In the genomic region with DNA sequence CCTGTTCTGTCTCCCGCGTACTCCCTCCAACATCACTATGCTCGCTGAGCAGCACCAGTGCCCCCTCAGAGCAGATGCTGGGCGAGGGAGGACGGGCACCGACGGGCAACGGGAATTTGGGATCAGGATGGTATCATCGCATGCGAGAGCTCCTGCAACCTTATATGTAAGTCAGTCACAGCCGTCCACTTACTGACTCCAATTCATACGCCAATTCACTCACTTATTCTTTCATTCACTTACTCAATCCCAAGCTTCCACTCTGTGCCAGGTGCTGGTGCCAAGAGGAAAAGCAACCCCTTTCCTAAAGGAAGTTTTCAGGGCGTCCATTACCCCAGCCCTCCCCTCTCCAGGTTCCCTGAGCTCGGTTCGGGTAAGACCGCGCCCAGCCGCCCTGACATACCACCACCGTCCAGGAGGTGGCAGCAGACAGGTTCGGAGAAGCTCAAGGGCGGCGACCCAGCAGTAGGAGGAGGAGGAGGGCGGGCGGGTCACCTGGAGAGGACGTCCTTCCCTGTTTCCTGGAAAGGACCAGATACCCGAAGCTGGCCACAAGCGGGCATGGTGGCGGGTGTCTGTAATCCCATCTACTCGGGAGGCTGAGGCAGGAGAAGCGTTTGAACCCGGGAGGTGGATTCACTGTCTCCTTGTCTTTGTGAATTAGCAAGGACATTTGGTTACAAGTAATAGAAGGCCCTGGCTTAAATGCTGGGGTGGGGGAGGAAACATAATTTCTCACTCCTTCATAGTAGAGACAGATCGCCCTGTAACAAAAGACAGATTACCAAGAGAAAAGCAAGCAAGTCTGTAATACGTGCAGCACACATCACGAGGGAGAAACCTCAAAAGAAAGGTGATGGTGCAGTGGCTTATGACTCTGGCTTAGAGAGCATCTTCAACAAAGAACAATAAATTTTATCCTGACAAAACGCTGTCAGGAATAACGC, we compare ENCODE assay signal across 8 cellular contexts. TPM values are rescaled to one million over a fixed set of nuclear protein-coding genes. Genes with fewer than 3 reads are reported as not detected.
DNase-seq lines count a peak whose midpoint lies in the region; ATAC-seq and TF ChIP-seq lines count a peak whose summit lies in the region.

No MANE protein-coding gene starts in this region.

- H3K4me3 Mint-ChIP-seq in activated naive CD8-positive, alpha-beta T cell treated with anti-CD3 and anti-CD28 coated beads, Interleukin-2, amount 50 U/mL, for 24 hours, result peak overlapping the region; percentile 56

- TF ChIP-seq EP300 in tibial nerve (IDR thresholded peaks at IDR 0.05), result no peak

- ATAC-seq in GM21619 (IDR thresholded peaks at IDR 0.05; ENCODE audit: unreplicated experiment) (peak; percentile 54), heart left ventricle (peak; percentile 79 to 95 (median 94))
- ATAC-seq in activated naive CD8-positive, alpha-beta T cell treated with anti-CD3 and anti-CD28 coated beads, Interleukin-2, amount 50 U/mL, for 24 hours, result peak; percentile 88

- intact Hi-C loops in heart left ventricle (cut with DNase I), result loop anchor here in 2 of 10 donors (2.0 to 5.0 kb wide), 2 partner anchors 240 to 242 kb away; no protein-coding TSS in a partner anchor

- no peaks in the 10 kb centered on the region for H3K9me3 ChIP-seq in heart left ventricle
- no peaks in the 10 kb centered on the region for H3K9me3 ChIP-seq in tibial nerve

- TF ChIP-seq POLR2A in heart left ventricle (IDR thresholded peaks at IDR 0.05) (no peak), tibial nerve (IDR thresholded peaks at IDR 0.05) (no peak)

- H3K27ac ChIP-seq in heart left ventricle (peak overlapping the region in 1 of 12 donors; percentile 7), tibial nerve (peak overlapping the region in 1 of 4 donors; percentile 62)

- no peaks in the 10 kb centered on the region for H3K9me3 Mint-ChIP-seq in activated naive CD8-positive, alpha-beta T cell treated with anti-CD3 and anti-CD28 coated beads, Interleukin-2, amount 50 U/mL, for 24 hours

- peak; percentile 17 to 50 for DNase-seq in AML-193 (lab: John Stamatoyannopoulos, UW)
- DNase-seq in NCI-H1436 treated with DMSO at 0.1 percent for 48 hours (lab: John Stamatoyannopoulos, UW), result peak; percentile 23
- DNase-seq in T follicular helper cell (ENCODE audit: low read depth), result peak; percentile 77
- DNase-seq in activated naive CD8-positive, alpha-beta T cell treated with anti-CD3 and anti-CD28 coated beads, Interleukin-2, amount 50 U/mL, for 24 hours, result peak; percentile 94
- peak; percentile 81 to 92 (median 87) for DNase-seq in heart left ventricle
- peak; percentile 59 for DNase-seq in pons (ENCODE audit: low spot score)
- DNase-seq in tibial nerve (ENCODE audit: low spot score in 2 of 2), result peak; percentile 80 to 94

- peak overlapping the region in 8 of 12 donors; percentile 4 to 32 (median 24) for H3K4me3 ChIP-seq in heart left ventricle
- peak overlapping the region in 1 of 4 donors; percentile 7 for H3K4me3 ChIP-seq in tibial nerve

- H3K27me3 Mint-ChIP-seq in activated naive CD8-positive, alpha-beta T cell treated with anti-CD3 and anti-CD28 coated beads, Interleukin-2, amount 50 U/mL, for 24 hours, result peaks cover 43% of the 10 kb centered on the region

- peaks cover 19% of the 10 kb centered on the region for H3K4me1 Mint-ChIP-seq in activated naive CD8-positive, alpha-beta T cell treated with anti-CD3 and anti-CD28 coated beads, Interleukin-2, amount 50 U/mL, for 24 hours

- no peak overlapping the region for H3K27ac Mint-ChIP-seq in activated naive CD8-positive, alpha-beta T cell treated with anti-CD3 and anti-CD28 coated beads, Interleukin-2, amount 50 U/mL, for 24 hours

- H3K4me1 ChIP-seq in heart left ventricle (peaks cover 0 to 14% (median 3%) of the 10 kb centered on the region in 12 donors), tibial nerve (peaks cover 0 to 12% (median 4%) of the 10 kb centered on the region in 4 donors)

- WGBS in heart left ventricle, 4 donors, result 14 to 18% (median 15%) methylated on average over 31 to 36 of the region's 36 CpGs
- WGBS in tibial nerve, 2 donors, result 19 to 22% methylated on average over 36 of the region's 36 CpGs

- H3K27me3 ChIP-seq in heart left ventricle (peaks cover 0 to 31% (median 7%) of the 10 kb centered on the region in 9 donors), tibial nerve (peaks cover 0 to 41% of the 10 kb centered on the region in 2 donors)

- TF ChIP-seq CTCF in heart left ventricle (IDR thresholded peaks at IDR 0.05), result peak; percentile 63 to 87 (median 84)
- peak; percentile 78 to 97 (median 87) for TF ChIP-seq CTCF in tibial nerve (IDR thresholded peaks at IDR 0.05)

- H3K36me3 Mint-ChIP-seq in activated naive CD8-positive, alpha-beta T cell treated with anti-CD3 and anti-CD28 coated beads, Interleukin-2, amount 50 U/mL, for 24 hours (ENCODE audit: low read depth), result no peaks in the 10 kb centered on the region

- no peaks in the 10 kb centered on the region for H3K36me3 ChIP-seq in heart left ventricle
- no peaks in the 10 kb centered on the region for H3K36me3 ChIP-seq in tibial nerve

RNA-seq across cellular contexts. Expression of a gene that starts 7.6 kb away (rescaled TPM):
- total RNA-seq in heart left ventricle (1 to 10 TPM in 1 of 9 donors, under 1 TPM in 5, not detected in 3; 0.19 to 1.3 (median 0.49) TPM), tibial nerve (not detected)
- polyA plus RNA-seq in heart left ventricle, result under 1 TPM; 0.04 to 0.12 TPM

RNA-seq across cellular contexts. Expression of a gene that starts 36.6 kb away (rescaled TPM):
- 1 to 10 TPM; 1.9 to 3.4 (median 2.7) TPM for total RNA-seq in heart left ventricle
- 1 to 10 TPM in 1 of 2 donors, under 1 TPM in 1; 0.99 to 1.5 TPM for polyA plus RNA-seq in heart left ventricle
- 1 to 10 TPM in 2 of 4 donors, not detected in 2; 1.3 to 1.5 TPM for total RNA-seq in tibial nerve

RNA-seq across cellular contexts. Expression of a gene that starts 38.6 kb away (rescaled TPM):
- total RNA-seq in heart left ventricle, result 100 to 1,000 TPM; 230 to 379 (median 288) TPM
- 100 to 1,000 TPM in 1 of 2 donors, 10 to 100 TPM in 1; 76.7 to 327 TPM for polyA plus RNA-seq in heart left ventricle
- total RNA-seq in tibial nerve, result under 1 TPM in 3 of 4 donors, not detected in 1; 0.20 to 0.60 (median 0.22) TPM

Comparison
In these comparisons a context has a peak if more than half of its experiments do, and no peak if none do; other contexts are left out.
1. DNase-seq: peak in every context shown above with its lines; median percentile 94 in activated naive CD8-positive, alpha-beta T cell treated with anti-CD3 and anti-CD28 coated beads, Interleukin-2, amount 50 U/mL, for 24 hours; 87 in heart left ventricle; 87 in tibial nerve; 77 in T follicular helper cell; 59 in pons; 34 in AML-193; 23 in NCI-H1436 treated with DMSO at 0.1 percent for 48 hours.
2. RNA of a gene that starts 38.6 kb away (total RNA-seq): 230 to 379 TPM in heart left ventricle; 0.20 to 0.60 TPM in tibial nerve; every median in the first group is over 100 times any median in the second.
3. Peak in every context shown above with its lines, with median percentiles within 50 percentile points of each other: ATAC-seq.